15 cellular contexts compared by ENCODE assay signal in genomic region chr3:27485853-27486252, GRCh38. TPM values are rescaled to one million over a fixed set of nuclear protein-coding genes. Genes with fewer than 3 reads are reported as not detected.
DNase-seq lines count a peak whose midpoint lies in the region; ATAC-seq and TF ChIP-seq lines count a peak whose summit lies in the region.
"Had no signal": no experiment of that assay in that cellular context is flagged by ENCODE, and none has a peak within 500 bp of the region (broad histone marks: within the 10 kb centered on the region; RNA-seq: fewer than 3 reads in every experiment).

No MANE protein-coding gene starts in this region.

- intact Hi-C loops in Right ventricle myocardium inferior (cut with DNase I) = no loop called here
- intact Hi-C loops in cardiac septum (cut with DNase I) = no loop called here
- intact Hi-C loops in Panc1 (cut with micrococcal nuclease; ENCODE audit: unreplicated experiment) = no loop called here
- intact Hi-C loops in left ventricle myocardium superior (cut with micrococcal nuclease) = no loop called here
- intact Hi-C loops in transverse colon (cut with DNase I; ENCODE audit: low total_unique reads) = no loop called here

- no TSS peak for BruUV-seq in Panc1 (replicated peaks; lab: Mats Ljungman, UMichigan)

- WGBS in transverse colon (ENCODE audit: low coverage in 1 of 2), 2 donors = 57 to 75% methylated on average over 1 to 5 of the region's 5 CpGs

- TF ChIP-seq CTCF in Panc1 (IDR thresholded peaks at IDR 0.05) (no peak), transverse colon (IDR thresholded peaks at IDR 0.05) (no peak)

- H3K27me3 ChIP-seq in Panc1 (ENCODE audit: control insufficient read depth, insufficient read depth, low read length) = no peaks in the 10 kb centered on the region
- H3K27me3 ChIP-seq in transverse colon = no peaks in the 10 kb centered on the region
- H3K27me3 ChIP-seq: adrenal gland, colonic mucosa, spleen had no signal

- POLR2A ChIA-PET in Panc1 (lab: Charles Lee) = no interaction called here

- DNase-seq in Right ventricle myocardium inferior (ENCODE audit: missing footprints) (no peak), cardiac septum (ENCODE audit: low spot score) (no peak), Panc1 (ENCODE audit: low read depth, low spot score) (no peak), left ventricle myocardium superior (no peak), transverse colon (no peak), NCI-H1930 (lab: John Stamatoyannopoulos, UW) (no peak)
- no peak for DNase-seq in stimulated activated CD4-positive, alpha-beta T cell treated with anti-CD3 and anti-CD28 coated beads, Interleukin-12 subunit alpha, Interleukin-12 subunit beta, amount 100 ng/mL, for 4 hours
- no peak for DNase-seq in activated naive CD4-positive, alpha-beta T cell (lab: John Stamatoyannopoulos, UW)
- DNase-seq: activated CD4-positive, alpha-beta memory T cell treated with anti-CD3 and anti-CD28 coated beads, Interleukin-2, amount 10 ng/mL, durations not matched to agents 7 days and 5 days; colonic mucosa; HCEC 1CT; mesendoderm; spleen; stimulated activated naive CD4-positive, alpha-beta T cell treated with Interleukin-2 at 50 U/mL for 16 hours had no signal

- CTCF ChIA-PET in Panc1 (lab: Charles Lee) = no interaction called here

- H3K4me3 ChIP-seq in Panc1 (ENCODE audit: low read depth in 2 of 2, low read length in 2 of 2) (no peak overlapping the region), transverse colon (no peak overlapping the region)
- H3K4me3 ChIP-seq: adrenal gland had no signal

- in situ Hi-C loops in Panc1 (cut with HindIII; ENCODE audit: low pct_unique_long_range_greater_than_20kb, low sequenced_read_pairs) (no loop called here), transverse colon (cut with MboI; ENCODE audit: low pct_ligation_motif_present in 1 of 4, low pct_unique_long_range_greater_than_20kb in 1 of 4, low sequenced_read_pairs in 3 of 4) (loop anchor here in 1 of 4 donors (25.0 kb wide), 1 partner anchor 176 kb away; no protein-coding TSS in a partner anchor)

- no peaks in the 10 kb centered on the region for H3K9me3 ChIP-seq in Panc1 (ENCODE audit: control insufficient read depth, insufficient read depth, low read depth, low read length)
- H3K9me3 ChIP-seq in transverse colon = no peaks in the 10 kb centered on the region
- H3K9me3 ChIP-seq: adrenal gland, colonic mucosa, spleen had no signal

- ATAC-seq in Right ventricle myocardium inferior (peak; percentile 24), Panc1 (no peak), left ventricle myocardium superior (peak; percentile 46)

- no peak for TF ChIP-seq EP300 in transverse colon (IDR thresholded peaks at IDR 0.05; ENCODE audit: low read depth)

- H3K27ac ChIP-seq in Panc1 (ENCODE audit: low read length) (peak overlapping the region; percentile 31; the same call in 1 of the 2 replicates), transverse colon (peak overlapping the region in 3 of 4 donors; percentile 1 to 97 (median 92))
- H3K27ac ChIP-seq: adrenal gland, colonic mucosa had no signal

- H3K36me3 ChIP-seq in Panc1 (ENCODE audit: control insufficient read depth, insufficient read depth, low read length) (no peaks in the 10 kb centered on the region), transverse colon (no peaks in the 10 kb centered on the region)
- H3K36me3 ChIP-seq: adrenal gland, colonic mucosa, spleen had no signal

- no peak for TF ChIP-seq POLR2A in transverse colon (IDR thresholded peaks at IDR 0.05)

- H3K4me1 ChIP-seq in Panc1 (ENCODE audit: control insufficient read depth, insufficient read depth, low read length) (peaks cover 6% of the 10 kb centered on the region), transverse colon (peaks cover 0 to 27% (median 13%) of the 10 kb centered on the region in 4 donors)
- H3K4me1 ChIP-seq: colonic mucosa had no signal

RNA-seq across cellular contexts. Expression of gene SLC4A7, which starts 1.7 kb away (rescaled TPM):
- 13.1 TPM for total RNA-seq in Right ventricle myocardium inferior
- 13.5 TPM for total RNA-seq in cardiac septum
- total RNA-seq in Panc1 (2021; ENCODE audit: unreplicated experiment) = 99.4 TPM
- 23.4 TPM for polyA plus RNA-seq in Panc1 (2012; ENCODE audit: insufficient read length)
- total RNA-seq in left ventricle myocardium superior = 19.2 TPM
- 10 to 100 TPM; 22.7 to 45.6 (median 35.4) TPM for total RNA-seq in transverse colon
